In genomic region chr6:117681321-117681720, GRCh38 we compare ENCODE assay signal across 20 cellular contexts. TPM values are rescaled to one million over a fixed set of nuclear protein-coding genes. Genes with fewer than 3 reads are reported as not detected.
A peak's percentile ranks its signal among the peaks of the same experiment; 100 is the strongest.
DNase-seq lines count a peak whose midpoint lies in the region; ATAC-seq, FAIRE-seq and TF ChIP-seq lines count a peak whose summit lies in the region.
"Had no signal": no experiment of that assay in that cellular context is flagged by ENCODE, and none has a peak within 500 bp of the region (broad histone marks: within the 10 kb centered on the region; RNA-seq: fewer than 3 reads in every experiment).

No MANE protein-coding gene starts in this region.

- H3K4me1 ChIP-seq in GM12878 (ENCODE audit: control insufficient read depth, insufficient read depth, low read length) (no peaks in the 10 kb centered on the region), BE2C (no peaks in the 10 kb centered on the region; the same call in 1 of the 2 replicates)

- WGBS in GM12878 (ENCODE audit: insufficient coverage, insufficient replicate concordance, low lambda C conversion rate, missing lambda C conversion rate): 97% methylated on average over 2 of the region's 2 CpGs

- no TSS peak for BruUV-seq in GM12878 (replicated peaks; lab: Mats Ljungman, UMichigan)

- H3K79me2 ChIP-seq in GM12878 (ENCODE audit: control insufficient read depth, insufficient read depth, low read length): peaks cover 95% of the 10 kb centered on the region

- H3K36me3 ChIP-seq in GM12878 (ENCODE audit: control insufficient read depth in 2 of 2, insufficient read depth in 2 of 2, low read length in 1 of 2) (peaks cover 0 to 2% of the 10 kb centered on the region in 2 experiments; a peak in 1 of 4 replicates), BE2C (peaks cover 28% of the 10 kb centered on the region)
- H3K36me3 ChIP-seq: adrenal gland had no signal

- no peak overlapping the region for H3K9ac ChIP-seq in GM12878 (ENCODE audit: control insufficient read depth, insufficient read depth, low read length)

- RAD21 ChIA-PET in GM12878 (lab: Charles Lee; ENCODE audit: unreplicated experiment): interaction anchor here (0.6 to 0.9 kb wide), 2 partner anchors 232 to 1902 kb away, joined by 3 to 4 read pairs; no protein-coding TSS in a partner anchor

- no peak for TF ChIP-seq CTCF in GM12878 (IDR thresholded peaks at IDR 0.05 in 2 of 3, conservative IDR thresholded peaks at IDR 0.05 in 1 of 3; ENCODE audit: control insufficient read depth in 2 of 3, extremely low read depth in 1 of 3, insufficient read depth in 1 of 3, low read depth in 3 of 3, low read length in 3 of 3)
- TF ChIP-seq CTCF in neural crest cell (conservative IDR thresholded peaks at IDR 0.05): no peak
- TF ChIP-seq CTCF in BE2C (IDR thresholded peaks at IDR 0.05; ENCODE audit: low read depth, low read length): no peak

- H3K4me3 Mint-ChIP-seq in activated naive CD4-positive, alpha-beta T cell treated with anti-CD3 and anti-CD28 coated beads for 36 hours: no peak overlapping the region
- H3K4me3 Mint-ChIP-seq in neural crest cell: peak overlapping the region; percentile 5
- H3K4me3 Mint-ChIP-seq: endodermal cell had no signal

- H3K4me2 ChIP-seq in GM12878 (ENCODE audit: control insufficient read depth, insufficient read depth): 0 out of 2 replicates have a peak overlapping the region, but pooled peaks have one; percentile 17

- in situ Hi-C loops in GM12878 (cut with MboI): no loop called here

- POLR2A ChIA-PET in GM12878 (lab: Charles Lee): no interaction called here

- ATAC-seq in GM12878: no peak

- TF ChIP-seq EP300 in GM12878 (IDR thresholded peaks at IDR 0.05; ENCODE audit: borderline replicate concordance in 1 of 2, control insufficient read depth in 1 of 2, low read depth in 2 of 2, low read length in 2 of 2): no peak

- DNase-seq in activated naive CD4-positive, alpha-beta T cell treated with anti-CD3 and anti-CD28 coated beads for 36 hours: no peak
- no peak for DNase-seq in activated naive CD4-positive, alpha-beta T cell treated with anti-CD3 and anti-CD28 coated beads, Interleukin-2, amount 50 U/mL, for 16 hours
- no peak for DNase-seq in GM12892 (ENCODE audit: insufficient read length)
- DNase-seq in GM12878 (ENCODE audit: low read depth, low spot score): no peak
- no peak for DNase-seq in neural crest cell (ENCODE audit: low read depth, low spot score)
- DNase-seq in BE2C: no peak
- DNase-seq in NCI-H1092 (lab: John Stamatoyannopoulos, UW): no peak
- no peak for DNase-seq in NCI-H524 (lab: John Stamatoyannopoulos, UW)
- DNase-seq: ACHN; activated CD4-positive, alpha-beta T cell treated with anti-CD3 and anti-CD28 coated beads, Interleukin-2, amount 50 U/mL, for 4 hours; adrenal gland; CD4-positive, alpha-beta memory T cell; DMS79 treated with DMSO at 0.1 percent for 48 hours; endodermal cell; hypothalamus; NCI-H1436; testis had no signal

- peaks cover 77% of the 10 kb centered on the region for H3K4me1 Mint-ChIP-seq in activated naive CD4-positive, alpha-beta T cell treated with anti-CD3 and anti-CD28 coated beads for 36 hours (ENCODE audit: low read depth)
- H3K4me1 Mint-ChIP-seq in neural crest cell: peaks cover 31% of the 10 kb centered on the region

- peak; percentile 53 for FAIRE-seq in GM12892 (lab: Jason Lieb, UNC)
- no peak for FAIRE-seq in GM12878 (lab: Jason Lieb, UNC)
- FAIRE-seq: GM18507, H1, HTR-8/SVneo had no signal

- no peak overlapping the region for H3K27ac ChIP-seq in GM12878 (ENCODE audit: control insufficient read depth, insufficient read depth)
- H3K27ac ChIP-seq: adrenal gland, testis had no signal

- intact Hi-C loops in activated naive CD4-positive, alpha-beta T cell treated with anti-CD3 and anti-CD28 coated beads for 36 hours (cut with micrococcal nuclease): no loop called here
- intact Hi-C loops in GM12878 (cut with micrococcal nuclease; ENCODE audit: unreplicated experiment): no loop called here

- no peak overlapping the region for H2AFZ ChIP-seq in GM12878 (ENCODE audit: control insufficient read depth, low read depth, low read length)

- CTCF ChIA-PET in activated naive CD4-positive, alpha-beta T cell treated with anti-CD3 and anti-CD28 coated beads for 36 hours (lab: Charles Lee): no interaction called here
- CTCF ChIA-PET in GM12878 (lab: Yijun Ruan, JAX): interaction anchor here (0.6 kb wide), 1 partner anchor 195 kb away, joined by 3 read pairs; no protein-coding TSS in a partner anchor

- H3K4me3 ChIP-seq in GM12878 (peak overlapping the region; percentile 47; the same call in 1 of the 2 replicates), BE2C (ENCODE audit: low read depth, low read length) (no peak overlapping the region)
- H3K4me3 ChIP-seq: adrenal gland, testis had no signal

- H3K36me3 Mint-ChIP-seq in activated naive CD4-positive, alpha-beta T cell treated with anti-CD3 and anti-CD28 coated beads for 36 hours (ENCODE audit: low read depth): peaks cover 27% of the 10 kb centered on the region
- H3K36me3 Mint-ChIP-seq in neural crest cell (ENCODE audit: low read depth): peaks cover 4% of the 10 kb centered on the region

- 0 out of 3 replicates have a peak, but pooled peaks cover 2% of the 10 kb centered on the region for H3K9me3 ChIP-seq in GM12878 (replicated peaks; ENCODE audit: control insufficient read depth, insufficient read depth, low read length)
- H3K9me3 ChIP-seq in BE2C: no peaks in the 10 kb centered on the region; the same call in 1 of the 2 replicates
- H3K9me3 ChIP-seq: adrenal gland, testis had no signal

- H4K20me1 ChIP-seq in GM12878 (ENCODE audit: control insufficient read depth, insufficient read depth): peaks cover 2% of the 10 kb centered on the region; the same call in 1 of the 2 replicates

- SMC1A ChIA-PET in GM12878 (lab: Charles Lee; ENCODE audit: uncharacterized antibody, unreplicated experiment): interaction anchor here (0.6 kb wide), 1 partner anchor 59 kb away, joined by 4 read pairs; no protein-coding TSS in a partner anchor

- H3K9me3 Mint-ChIP-seq in activated naive CD4-positive, alpha-beta T cell treated with anti-CD3 and anti-CD28 coated beads for 36 hours: peaks cover 2% of the 10 kb centered on the region
- no peaks in the 10 kb centered on the region for H3K9me3 Mint-ChIP-seq in neural crest cell
- H3K9me3 Mint-ChIP-seq: CD4-positive, alpha-beta memory T cell; endodermal cell had no signal

- H3K27ac Mint-ChIP-seq in activated naive CD4-positive, alpha-beta T cell treated with anti-CD3 and anti-CD28 coated beads for 36 hours: peak overlapping the region; percentile 6
- H3K27ac Mint-ChIP-seq in neural crest cell (ENCODE audit: unreplicated experiment): no peak overlapping the region

- TF ChIP-seq POLR2A in GM12892 (IDR thresholded peaks at IDR 0.05; ENCODE audit: low read depth, low read length): no peak
- no peak for TF ChIP-seq POLR2A in GM12878 (IDR thresholded peaks at IDR 0.05; ENCODE audit: low read depth, low read length)

- H3K27me3 Mint-ChIP-seq in activated naive CD4-positive, alpha-beta T cell treated with anti-CD3 and anti-CD28 coated beads for 36 hours (ENCODE audit: low read depth): no peaks in the 10 kb centered on the region
- H3K27me3 Mint-ChIP-seq in neural crest cell (ENCODE audit: low read depth): no peaks in the 10 kb centered on the region
- H3K27me3 Mint-ChIP-seq: CD4-positive, alpha-beta memory T cell had no signal

- TF ChIP-seq RAD21 in GM12878 (IDR thresholded peaks at IDR 0.05; ENCODE audit: insufficient read depth, low read depth, low read length): no peak

- H3K27me3 ChIP-seq in GM12878 (replicated peaks in 1 of 2; ENCODE audit: control insufficient read depth in 2 of 2, insufficient read depth in 2 of 2, low read length in 1 of 2) (no peaks in the 10 kb centered on the region), BE2C (no peaks in the 10 kb centered on the region)
- H3K27me3 ChIP-seq: adrenal gland, testis had no signal

TF ChIP-seq in GM12878, 131 proteins besides CTCF, POLR2A, EP300 and RAD21:
- TF ChIP-seq DPF2 (IDR thresholded peaks at IDR 0.05) (no peak), BACH1 (IDR thresholded peaks at IDR 0.05; ENCODE audit: borderline replicate concordance) (no peak), BHLHE40 (IDR thresholded peaks at IDR 0.05; ENCODE audit: borderline replicate concordance in 1 of 2, low read depth in 2 of 2, low read length in 1 of 2) (no peak)

RNA-seq across cellular contexts. Expression of gene NUS1, which starts 6.1 kb away (rescaled TPM):
- total RNA-seq in activated naive CD4-positive, alpha-beta T cell treated with anti-CD3 and anti-CD28 coated beads for 36 hours: 10 to 100 TPM; 24.0 to 24.1 TPM
- polyA plus RNA-seq in GM12892 (2012; ENCODE audit: missing spikeins): 39.7 TPM
- 35.9 and 37.6 TPM in 2 replicates for total RNA-seq in GM12878 (2013; cell fraction: nucleolus; rRNA removed)
- total RNA-seq in GM12878 (2014; rRNA removed) (18.2 and 19.8 TPM in 2 replicates), GM12878 (2014; rRNA removed; fragmentation: Illumina TruSeq; extraction: Trizol) (26.8 and 28.4 TPM in 2 replicates), GM12878 (2021) (42.6 and 45.5 TPM in 2 replicates), neural crest cell (33.7 and 35.7 TPM in 2 replicates)
- polyA plus RNA-seq in GM12878 (2011; ENCODE audit: low read depth): 21.4 TPM
- polyA plus RNA-seq in GM12878 (2011; rRNA removed) (24.4 and 39.5 TPM in 2 replicates), GM12878 (2014; fragmentation: Illumina TruSeq; extraction: Trizol) (46.5 and 59.6 TPM in 2 replicates), GM12878 (2014; fragmentation: Nextera tagmentation; extraction: Ambion mirVana) (10 to 100 TPM; 16.7 to 22.0 TPM), GM12878 (2014; rRNA removed) (21.3 and 22.3 TPM in 2 replicates), GM12878 (2016; fragmentation: Nextera tagmentation; extraction: Ambion mirVana) (10 to 100 TPM; 19.4 to 20.5 TPM)
- polyA plus RNA-seq in GM12878 (2011; cell fraction: cytosol; rRNA removed): 8.6 and 15.4 TPM in 2 replicates
- 12.5 and 13.8 TPM in 2 replicates for polyA plus RNA-seq in GM12878 (2011; cell fraction: nucleus; rRNA removed)
- polyA plus RNA-seq in GM12878 (2012): 38.1 and 40.2 TPM in 2 replicates
- 12.8 and 19.6 TPM in 2 replicates for polyA minus RNA-seq in GM12878 (2011; rRNA and poly(A)+ RNA removed)
- 9.0 and 11.2 TPM in 2 replicates for polyA minus RNA-seq in GM12878 (2011; cell fraction: cytosol; rRNA and poly(A)+ RNA removed)
- 6.9 and 10.0 TPM in 2 replicates for polyA minus RNA-seq in GM12878 (2011; cell fraction: nucleus; rRNA and poly(A)+ RNA removed)
- 33.8 TPM for polyA plus RNA-seq in BE2C (2012; ENCODE audit: insufficient read depth, insufficient read length, low read depth)
